Comparison of ENCODE assay signal across 1 cellular context in genomic region chr11:67098799-67099198, GRCh38.
TF ChIP-seq lines count a peak whose summit lies in the region.

No MANE protein-coding gene starts in this region.

TF ChIP-seq in GM12878, 131 proteins besides CTCF, POLR2A, EP300 and RAD21:
- no peak for TF ChIP-seq SKIL (IDR thresholded peaks at IDR 0.05; ENCODE audit: low read depth, poor library complexity, severe bottlenecking)
- no peak for TF ChIP-seq PKNOX1 (IDR thresholded peaks at IDR 0.05)
- no peak for TF ChIP-seq RELB (IDR thresholded peaks at IDR 0.05; ENCODE audit: low read depth)
- no peak for TF ChIP-seq TAF1 (IDR thresholded peaks at IDR 0.05; ENCODE audit: borderline replicate concordance, low read depth, low read length)
- TF ChIP-seq SRF (IDR thresholded peaks at IDR 0.05; ENCODE audit: low read depth in 2 of 2, low read length in 2 of 2): no peak
- TF ChIP-seq STAT3 (IDR thresholded peaks at IDR 0.05; ENCODE audit: low read depth, low read length): no peak
- TF ChIP-seq CBFB (IDR thresholded peaks at IDR 0.05; ENCODE audit: low read depth): no peak
- TF ChIP-seq ASH2L (IDR thresholded peaks at IDR 0.05; ENCODE audit: borderline replicate concordance, low read depth): no peak
- no peak for TF ChIP-seq SMAD5 (IDR thresholded peaks at IDR 0.05; ENCODE audit: low read depth)
- TF ChIP-seq MTA2 (IDR thresholded peaks at IDR 0.05; ENCODE audit: low read depth): no peak
